ENCODE assay signal across 7 cellular contexts in genomic region chr1:206808615-206809014, GRCh38. TPM values are rescaled to one million over a fixed set of nuclear protein-coding genes. Genes with fewer than 3 reads are reported as not detected.
DNase-seq lines count a peak whose midpoint lies in the region; ATAC-seq and TF ChIP-seq lines count a peak whose summit lies in the region.

No MANE protein-coding gene starts in this region.

- H3K4me3 ChIP-seq in PC-3 (ENCODE audit: low read length) (no peak overlapping the region), breast epithelium (no peak overlapping the region)

- H3K56ac ChIP-seq in H9 (ENCODE audit: insufficient read length, low read depth, low read length): no peak overlapping the region

- no peak overlapping the region for H3K27ac Mint-ChIP-seq in H9

- H3K27me3 ChIP-seq in H9 (ENCODE audit: insufficient read depth, low read length): no peaks in the 10 kb centered on the region
- H3K27me3 ChIP-seq in PC-3 (ENCODE audit: low read length): peaks cover 13% of the 10 kb centered on the region
- no peaks in the 10 kb centered on the region for H3K27me3 ChIP-seq in breast epithelium

- POLR2A ChIA-PET in PC-3 (lab: Charles Lee; ENCODE audit: unreplicated experiment): no interaction called here

- no peak overlapping the region for H3K27ac ChIP-seq in H9 (ENCODE audit: insufficient read length, low read depth, low read length)
- no peak overlapping the region for H3K27ac ChIP-seq in PC-3 (ENCODE audit: low read length)
- no peak overlapping the region for H3K27ac ChIP-seq in breast epithelium

- H3K9ac ChIP-seq in H9 (ENCODE audit: extremely low read depth, insufficient read length, low read length) (no peak overlapping the region), PC-3 (ENCODE audit: low read length) (no peak overlapping the region)

- H3K36me3 Mint-ChIP-seq in H9 (ENCODE audit: insufficient read depth in 1 of 3, low read depth in 3 of 3): no peaks in the 10 kb centered on the region

- intact Hi-C loops in PC-3 (cut with micrococcal nuclease) (loop anchor here (1.0 to 2.0 kb wide), 4 partner anchors 74 to 174 kb away; partner anchors contain the start of gene DYRK3), breast epithelium (cut with DNase I; ENCODE audit: low total_unique reads) (no loop called here)

- no peak overlapping the region for H4K8ac ChIP-seq in H9 (replicated peaks; ENCODE audit: insufficient read length, low read depth, low read length)

- no peak overlapping the region for H3K4me3 Mint-ChIP-seq in H9

- in situ Hi-C loops in G401 (cut with HindIII; ENCODE audit: low sequenced_read_pairs): no loop called here

- H3K79me2 ChIP-seq in H9 (ENCODE audit: insufficient read depth, low read length): no peaks in the 10 kb centered on the region
- no peaks in the 10 kb centered on the region for H3K79me2 ChIP-seq in PC-3 (ENCODE audit: low read length)

- no peak overlapping the region for H3K23ac ChIP-seq in H9 (ENCODE audit: insufficient read length, low read depth, low read length)

- H4K20me1 ChIP-seq in H9 (ENCODE audit: control insufficient read depth, insufficient read depth, insufficient read length) (no peaks in the 10 kb centered on the region), PC-3 (ENCODE audit: low read length) (no peaks in the 10 kb centered on the region)

- DNase-seq in G401 (ENCODE audit: low spot score) (peak; percentile 14), H9 (peak; percentile 54), PC-3 (peak; percentile 72), breast epithelium (ENCODE audit: low spot score in 2 of 2) (no peak), mucosa of gallbladder (ENCODE audit: low spot score) (peak; percentile 24), NCI-H187 (lab: John Stamatoyannopoulos, UW) (no peak)

- H3F3A ChIP-seq in PC-3 (ENCODE audit: low read length, unreplicated experiment): no peaks in the 10 kb centered on the region

- peak; percentile 72 for ATAC-seq in PC-3
- no peak for ATAC-seq in GM21723 (IDR thresholded peaks at IDR 0.05; ENCODE audit: unreplicated experiment)

- no peak overlapping the region for H3K14ac ChIP-seq in H9 (ENCODE audit: insufficient read depth, low read length)

- H3K27me3 Mint-ChIP-seq in H9 (ENCODE audit: low read depth): peaks cover 5% of the 10 kb centered on the region; the same call in 1 of the 2 replicates

- H3K79me1 ChIP-seq in H9 (ENCODE audit: insufficient read depth, low read depth, low read length, poor library complexity, severe bottlenecking): no peaks in the 10 kb centered on the region

- no peak overlapping the region for H2BK20ac ChIP-seq in H9 (ENCODE audit: low read depth, low read length, poor library complexity, severe bottlenecking)

- no peak overlapping the region for H2BK120ac ChIP-seq in H9 (ENCODE audit: low read depth, low read length, poor library complexity, severe bottlenecking)

- H3K9me3 ChIP-seq in H9 (ENCODE audit: control insufficient read depth, low read depth, low read length) (no peaks in the 10 kb centered on the region), PC-3 (ENCODE audit: low read length) (peaks cover 7% of the 10 kb centered on the region), breast epithelium (peaks cover 0 to 4% of the 10 kb centered on the region in 2 donors)

- no peak overlapping the region for H4K91ac ChIP-seq in H9 (ENCODE audit: insufficient read length, low read depth, low read length)

- H2BK12ac ChIP-seq in H9 (ENCODE audit: insufficient read length, low read depth, low read length): no peak overlapping the region

- H3K4me2 ChIP-seq in H9 (ENCODE audit: insufficient read depth, insufficient read length, low read length) (no peak overlapping the region), PC-3 (ENCODE audit: low read length) (no peak overlapping the region)

- H2AFZ ChIP-seq in H9 (ENCODE audit: low read length) (no peak overlapping the region), PC-3 (ENCODE audit: low read length) (no peak overlapping the region)

- no peak for TF ChIP-seq POLR2A in breast epithelium (IDR thresholded peaks at IDR 0.05)

- CTCF ChIA-PET in PC-3 (lab: Charles Lee): interaction anchor here (1.3 to 2.8 kb wide), 4 partner anchors 74 to 178 kb away, joined by 4 to 54 read pairs (median 12); no protein-coding TSS in a partner anchor

- no TSS peak for BruUV-seq in PC-3 (replicated peaks; lab: Mats Ljungman, UMichigan)

- H3K4me1 ChIP-seq in H9 (ENCODE audit: insufficient read depth, low read length) (no peaks in the 10 kb centered on the region), PC-3 (ENCODE audit: insufficient read depth, low read length) (peaks cover 8% of the 10 kb centered on the region; the same call in 1 of the 2 replicates), breast epithelium (no peaks in the 10 kb centered on the region)

- WGBS in H9 (ENCODE audit: extremely low coverage, insufficient read length, low lambda C conversion rate): no CpG with 5 or more reads among the region's 2 CpGs

- H3K36me3 ChIP-seq in PC-3 (ENCODE audit: low read depth, low read length): no peaks in the 10 kb centered on the region
- no peaks in the 10 kb centered on the region for H3K36me3 ChIP-seq in breast epithelium

- H3T11ph ChIP-seq in H9 (ENCODE audit: low read length): no peak overlapping the region

- H4K5ac ChIP-seq in H9 (ENCODE audit: insufficient read length, low read depth, low read length): no peak overlapping the region

- H2BK5ac ChIP-seq in H9 (ENCODE audit: insufficient read length, low read length): no peak overlapping the region

- no peaks in the 10 kb centered on the region for H3K23me2 ChIP-seq in H9 (ENCODE audit: insufficient read length, low read depth, low read length, poor library complexity, severe bottlenecking)

- H3K4ac ChIP-seq in H9 (ENCODE audit: low read depth, low read length): no peak overlapping the region

- H3K9me3 Mint-ChIP-seq in H9: peaks cover 3 to 8% of the 10 kb centered on the region in 2 experiments; a peak in 4 of 5 replicates

- peaks cover 2 to 8% of the 10 kb centered on the region in 2 experiments; a peak in 3 of 4 replicates for H3K4me1 Mint-ChIP-seq in H9

- no peak overlapping the region for H2BK15ac ChIP-seq in H9 (ENCODE audit: low read depth, low read length)

- H2AK5ac ChIP-seq in H9 (ENCODE audit: insufficient read length, low read length): no peak overlapping the region

- H3K9me2 ChIP-seq in PC-3 (replicated peaks; ENCODE audit: low read length): no peaks in the 10 kb centered on the region

- H3K18ac ChIP-seq in H9 (ENCODE audit: insufficient read length, low read depth, low read length): no peak overlapping the region

- peak; percentile 49; the same call in 2 of the 3 replicates for TF ChIP-seq CTCF in H9 (conservative IDR thresholded peaks at IDR 0.05)
- peak; percentile 75 for TF ChIP-seq CTCF in PC-3 (conservative IDR thresholded peaks at IDR 0.05; ENCODE audit: low read depth, low read length)
- peak in 2 of 3 donors; percentile 19 to 22 for TF ChIP-seq CTCF in breast epithelium (IDR thresholded peaks at IDR 0.05)

RNA-seq across cellular contexts. Expression of gene IL10, which starts 36.3 kb away (rescaled TPM):
- not detected in 2 replicates for total RNA-seq in G401 (2014; rRNA removed; shearing (Covaris generic))
- total RNA-seq in H9 (2021) (not detected in 2 replicates), PC-3 (2014; rRNA removed) (not detected in 2 replicates), breast epithelium (1 to 10 TPM in 2 of 3 donors, under 1 TPM in 1; 0.98 to 5.3 (median 4.3) TPM), mucosa of gallbladder (1.4 TPM)

RNA-seq across cellular contexts. Expression of gene IL19, which starts 38.0 kb away (rescaled TPM):
- not detected in 2 replicates for total RNA-seq in G401 (2014; rRNA removed; shearing (Covaris generic))
- total RNA-seq in H9 (2021) (not detected in 2 replicates), PC-3 (2014; rRNA removed) (not detected in 2 replicates), breast epithelium (not detected), mucosa of gallbladder (not detected)

RNA-seq across cellular contexts. Expression of gene IL20, which starts 56.8 kb away (rescaled TPM):
- not detected in 2 replicates for total RNA-seq in G401 (2014; rRNA removed; shearing (Covaris generic))
- not detected in 2 replicates for total RNA-seq in H9 (2021)
- total RNA-seq in PC-3 (2014; rRNA removed): not detected in 2 replicates
- 1 to 10 TPM in 1 of 3 donors, not detected in 2; 1.5 TPM for total RNA-seq in breast epithelium
- not detected for total RNA-seq in mucosa of gallbladder

Comparison
In these comparisons a context has a peak if more than half of its experiments do, and no peak if none do; other contexts are left out.
1. DNase-seq: peak in G401 (single experiment), H9 (single experiment), PC-3 (single experiment) and mucosa of gallbladder (single experiment); none in breast epithelium (0 of 2) and NCI-H187 (0 of 2).
2. CTCF ChIP-seq: peak in every context shown above with its lines; median percentile 75 in PC-3; 49 in H9; 20 in breast epithelium.